ENCODE assay signal across 27 cellular contexts in the genomic region with DNA sequence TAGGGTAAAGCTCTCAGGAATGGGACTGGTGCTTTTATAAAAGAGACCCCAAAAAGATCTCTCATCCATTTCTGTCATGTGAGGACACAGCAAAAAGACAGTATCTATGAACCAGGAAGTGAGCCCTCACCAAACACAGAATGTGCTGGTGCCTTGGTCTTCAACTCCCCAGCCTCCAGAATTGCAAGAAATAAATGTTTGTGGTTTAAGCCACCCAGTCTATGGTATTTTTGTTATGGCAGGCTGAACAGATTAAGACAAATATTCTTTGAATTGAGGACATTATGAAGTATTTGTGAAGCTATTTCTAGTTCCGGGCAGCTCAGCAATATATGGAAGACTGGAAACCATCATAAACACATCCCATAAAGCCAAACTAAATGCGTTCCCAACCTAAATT.
"Had no signal": no experiment of that assay in that cellular context is flagged by ENCODE, and none has a peak within 500 bp of the region (broad histone marks: within the 10 kb centered on the region; RNA-seq: fewer than 3 reads in every experiment).

No MANE protein-coding gene starts in this region.

- H3K9me3 ChIP-seq: breast epithelium, MG63 had no signal

- H3K4me1 ChIP-seq: breast epithelium had no signal

- H3K27me3 Mint-ChIP-seq: activated CD4-positive, alpha-beta memory T cell treated with anti-CD3 and anti-CD28 coated beads for 36 hours; activated CD4-positive, alpha-beta T cell treated with anti-CD3 and anti-CD28 coated beads, Interleukin-2, amount 10 ng/mL, durations not matched to agents 7 days and 5 days; activated naive CD8-positive, alpha-beta T cell treated with anti-CD3 and anti-CD28 coated beads for 36 hours; activated T-helper 17 cell treated with anti-CD3 and anti-CD28 coated beads, Interleukin-2, amount 50 U/mL, for 72 hours; T-cell had no signal

- FAIRE-seq: TTC549 had no signal

- DNase-seq: activated CD4-positive, alpha-beta memory T cell treated with anti-CD3 and anti-CD28 coated beads for 36 hours; activated CD4-positive, alpha-beta T cell treated with anti-CD3 and anti-CD28 coated beads, Interleukin-2, amount 10 ng/mL, durations not matched to agents 7 days and 5 days; activated CD4-positive, CD25-positive, alpha-beta regulatory T cell; activated CD8-positive, alpha-beta memory T cell treated with anti-CD3 and anti-CD28 coated beads for 24 hours; activated gamma-delta T cell; activated naive CD4-positive, alpha-beta T cell treated with anti-CD3 and anti-CD28 coated beads for 36 hours; activated naive CD8-positive, alpha-beta T cell treated with anti-CD3 and anti-CD28 coated beads for 36 hours; activated T-cell treated with anti-CD3 and anti-CD28 coated beads for 4 hours; activated T-cell treated with anti-CD3 and anti-CD28 coated beads, Interleukin-2, amount 50 U/mL, for 48 hours; MG63; MV-4-11; NCI-H1092 treated with DMSO at 0.1 percent for 48 hours; NCI-H1417 treated with DMSO at 0.1 percent for 48 hours; NCI-H1694; NCI-H2029; NCI-H2107; NCI-H345; NCI-H510A; NCI-H526 treated with DMSO at 0.1 percent for 48 hours; NCI-H82; SIG-M5; T-cell; T-helper 2 cell; T1000 had no signal

- H3K36me3 Mint-ChIP-seq: activated CD4-positive, alpha-beta memory T cell treated with anti-CD3 and anti-CD28 coated beads for 36 hours; activated naive CD8-positive, alpha-beta T cell treated with anti-CD3 and anti-CD28 coated beads for 36 hours; T-cell had no signal

- H3K4me3 ChIP-seq: breast epithelium, MG63 had no signal

- H3K27ac Mint-ChIP-seq: activated CD4-positive, alpha-beta memory T cell treated with anti-CD3 and anti-CD28 coated beads for 36 hours; activated CD4-positive, alpha-beta T cell treated with anti-CD3 and anti-CD28 coated beads, Interleukin-2, amount 10 ng/mL, durations not matched to agents 7 days and 5 days; activated naive CD4-positive, alpha-beta T cell treated with anti-CD3 and anti-CD28 coated beads for 36 hours; activated naive CD8-positive, alpha-beta T cell treated with anti-CD3 and anti-CD28 coated beads for 36 hours; activated T-helper 17 cell treated with anti-CD3 and anti-CD28 coated beads, Interleukin-2, amount 50 U/mL, for 72 hours; T-cell had no signal

- H3K36me3 ChIP-seq: breast epithelium, MG63 had no signal

- H3K4me3 Mint-ChIP-seq: activated CD4-positive, alpha-beta memory T cell treated with anti-CD3 and anti-CD28 coated beads for 36 hours; activated CD4-positive, alpha-beta T cell treated with anti-CD3 and anti-CD28 coated beads, Interleukin-2, amount 10 ng/mL, durations not matched to agents 7 days and 5 days; activated naive CD4-positive, alpha-beta T cell treated with anti-CD3 and anti-CD28 coated beads for 36 hours; activated naive CD8-positive, alpha-beta T cell treated with anti-CD3 and anti-CD28 coated beads for 36 hours; activated T-helper 17 cell treated with anti-CD3 and anti-CD28 coated beads, Interleukin-2, amount 50 U/mL, for 72 hours; T-cell had no signal

- H3K27me3 ChIP-seq: breast epithelium, MG63 had no signal

- H3K4me1 Mint-ChIP-seq: activated CD4-positive, alpha-beta T cell treated with anti-CD3 and anti-CD28 coated beads, Interleukin-2, amount 10 ng/mL, durations not matched to agents 7 days and 5 days; activated naive CD8-positive, alpha-beta T cell treated with anti-CD3 and anti-CD28 coated beads for 36 hours; activated T-helper 17 cell treated with anti-CD3 and anti-CD28 coated beads, Interleukin-2, amount 50 U/mL, for 72 hours; T-cell had no signal

- H3K27ac ChIP-seq: breast epithelium had no signal

- ATAC-seq: activated T-helper 17 cell treated with anti-CD3 and anti-CD28 coated beads, Interleukin-2, amount 50 U/mL, for 72 hours; T-cell had no signal
